Comparison of ENCODE assay signal across 31 cellular contexts in genomic region chr11:119209186-119209585, GRCh38. TPM values are rescaled to one million over a fixed set of nuclear protein-coding genes. Genes with fewer than 3 reads are reported as not detected.
DNase-seq lines count a peak whose midpoint lies in the region; ATAC-seq and TF ChIP-seq lines count a peak whose summit lies in the region.
"Had no signal": no experiment of that assay in that cellular context is flagged by ENCODE, and none has a peak within 500 bp of the region (broad histone marks: within the 10 kb centered on the region; RNA-seq: fewer than 3 reads in every experiment).

No MANE protein-coding gene starts in this region.

- peaks cover 18 to 28% of the 10 kb centered on the region in 2 donors for H3K4me1 Mint-ChIP-seq in natural killer cell
- peaks cover 23% of the 10 kb centered on the region in 2 donors for H3K4me1 Mint-ChIP-seq in natural killer cell treated with Interleukin-12 subunit alpha and Interleukin-12 subunit beta and Interleukin-15 and Interleukin-18, amount 100 ng/mL, for 72 hours (ENCODE audit: low read depth in 2 of 2)
- H3K4me1 Mint-ChIP-seq in activated T-helper 1 cell treated with anti-CD3 and anti-CD28 coated beads, Interleukin-12 subunit alpha, Interleukin-12 subunit beta, Interleukin-2, Interleukin-4 antibody, amounts not matched to agents 30 ng/mL and 10 ng/mL and 1 ng/mL, durations not matched to agents 14 hours and 24 hours and 36 hours (ENCODE audit: low read depth): peaks cover 33% of the 10 kb centered on the region

- in situ Hi-C loops in GM13976 (cut with MboI; ENCODE audit: low sequenced_read_pairs, unreplicated experiment): no loop called here

- intact Hi-C loops in natural killer cell (cut with micrococcal nuclease): loop anchor here (5.0 kb wide), 3 partner anchors 73 to 192 kb away; partner anchors contain the start of genes RPS25 and TRAPPC4
- intact Hi-C loops in activated T-helper 1 cell treated with anti-CD3 and anti-CD28 coated beads, Interleukin-12 subunit alpha, Interleukin-12 subunit beta, Interleukin-2, Interleukin-4 antibody, amounts not matched to agents 30 ng/mL and 10 ng/mL and 1 ng/mL, durations not matched to agents 14 hours and 24 hours and 36 hours (cut with micrococcal nuclease): loop anchor here (5.0 kb wide), 2 partner anchors 192 to 212 kb away; partner anchors contain the start of genes CENATAC, RPS25 and TRAPPC4

- no peaks in the 10 kb centered on the region for H3K36me3 Mint-ChIP-seq in natural killer cell
- no peaks in the 10 kb centered on the region for H3K36me3 Mint-ChIP-seq in natural killer cell treated with Interleukin-12 subunit alpha and Interleukin-12 subunit beta and Interleukin-15 and Interleukin-18, amount 100 ng/mL, for 72 hours
- H3K36me3 Mint-ChIP-seq in activated T-helper 1 cell treated with anti-CD3 and anti-CD28 coated beads, Interleukin-12 subunit alpha, Interleukin-12 subunit beta, Interleukin-2, Interleukin-4 antibody, amounts not matched to agents 30 ng/mL and 10 ng/mL and 1 ng/mL, durations not matched to agents 14 hours and 24 hours and 36 hours (ENCODE audit: low read depth): no peaks in the 10 kb centered on the region

- DNase-seq in natural killer cell (no peak), mesenteric fat pad (ENCODE audit: low spot score) (peak; percentile 64), GM13976 (ENCODE audit: low spot score) (no peak), GOT3 (lab: John Stamatoyannopoulos, UW) (no peak), GF-D8 (lab: John Stamatoyannopoulos, UW) (no peak)
- DNase-seq in natural killer cell treated with Interleukin-12 subunit alpha and Interleukin-12 subunit beta and Interleukin-15 and Interleukin-18, amount 100 ng/mL, for 72 hours (ENCODE audit: low spot score): no peak
- DNase-seq in activated T-helper 1 cell treated with anti-CD3 and anti-CD28 coated beads, Interleukin-12 subunit alpha, Interleukin-12 subunit beta, Interleukin-2, Interleukin-4 antibody, amounts not matched to agents 30 ng/mL and 10 ng/mL and 1 ng/mL, durations not matched to agents 14 hours and 24 hours and 36 hours (ENCODE audit: low spot score): no peak
- DNase-seq: activated CD4-positive, alpha-beta memory T cell treated with anti-CD3 and anti-CD28 coated beads, Interleukin-2, amount 10 ng/mL, durations not matched to agents 7 days and 5 days; activated CD8-positive, alpha-beta memory T cell treated with anti-CD3 and anti-CD28 coated beads, Interleukin-2, amount 50 U/mL, for 4 hours; BE2C; DMS 273 treated with DMSO at 0.1 percent for 48 hours; effector CD8-positive, alpha-beta T cell; H9; hippocampal formation; Karpas-422; left cardiac atrium; NCI-H1436; NCI-H2081; NCI-H2227 treated with DMSO at 0.1 percent for 48 hours; NCI-H69; nucleus accumbens; PC-9; SIG-M5; stimulated activated CD4-positive, alpha-beta T cell treated with anti-CD3 and anti-CD28 coated beads, Interleukin-4, amount 100 ng/mL, for 24 hours; SW 1271 had no signal

- TF ChIP-seq CTCF in natural killer cell (IDR thresholded peaks at IDR 0.05) (no peak), GM13976 (IDR thresholded peaks at IDR 0.05; ENCODE audit: borderline replicate concordance, control extremely low read depth, extremely low read depth, insufficient read depth, missing control alignments) (no peak)

- H3K27ac Mint-ChIP-seq in natural killer cell: no peak overlapping the region
- H3K27ac Mint-ChIP-seq in natural killer cell treated with Interleukin-12 subunit alpha and Interleukin-12 subunit beta and Interleukin-15 and Interleukin-18, amount 100 ng/mL, for 72 hours: no peak overlapping the region
- no peak overlapping the region for H3K27ac Mint-ChIP-seq in activated T-helper 1 cell treated with anti-CD3 and anti-CD28 coated beads, Interleukin-12 subunit alpha, Interleukin-12 subunit beta, Interleukin-2, Interleukin-4 antibody, amounts not matched to agents 30 ng/mL and 10 ng/mL and 1 ng/mL, durations not matched to agents 14 hours and 24 hours and 36 hours
- H3K27ac Mint-ChIP-seq: activated CD4-positive, alpha-beta memory T cell treated with anti-CD3 and anti-CD28 coated beads, Interleukin-2, amount 10 ng/mL, durations not matched to agents 7 days and 5 days; activated T-helper 2 cell treated with anti-CD3 and anti-CD28 coated beads, Interferon-gamma antibody, Interleukin-2, Interleukin-4, amounts not matched to agents 10 μg/mL and 5 μg/mL and 100 μg/mL, durations not matched to agents 14 hours and 24 hours and 36 hours had no signal

- H3K9me3 Mint-ChIP-seq in natural killer cell: no peaks in the 10 kb centered on the region
- no peaks in the 10 kb centered on the region for H3K9me3 Mint-ChIP-seq in natural killer cell treated with Interleukin-12 subunit alpha and Interleukin-12 subunit beta and Interleukin-15 and Interleukin-18, amount 100 ng/mL, for 72 hours
- H3K9me3 Mint-ChIP-seq in activated T-helper 1 cell treated with anti-CD3 and anti-CD28 coated beads, Interleukin-12 subunit alpha, Interleukin-12 subunit beta, Interleukin-2, Interleukin-4 antibody, amounts not matched to agents 30 ng/mL and 10 ng/mL and 1 ng/mL, durations not matched to agents 14 hours and 24 hours and 36 hours: no peaks in the 10 kb centered on the region
- H3K9me3 Mint-ChIP-seq: activated CD4-positive, alpha-beta memory T cell treated with anti-CD3 and anti-CD28 coated beads, Interleukin-2, amount 10 ng/mL, durations not matched to agents 7 days and 5 days; activated naive CD4-positive, alpha-beta T cell treated with anti-CD3 and anti-CD28 coated beads, Interleukin-2, amount 50 U/mL, for 72 hours; activated T-helper 2 cell treated with anti-CD3 and anti-CD28 coated beads, Interferon-gamma antibody, Interleukin-2, Interleukin-4, amounts not matched to agents 10 μg/mL and 5 μg/mL and 100 μg/mL, durations not matched to agents 14 hours and 24 hours and 36 hours had no signal

- H3K27me3 Mint-ChIP-seq in natural killer cell (ENCODE audit: low read depth in 2 of 2): no peaks in the 10 kb centered on the region
- H3K27me3 Mint-ChIP-seq in natural killer cell treated with Interleukin-12 subunit alpha and Interleukin-12 subunit beta and Interleukin-15 and Interleukin-18, amount 100 ng/mL, for 72 hours: no peaks in the 10 kb centered on the region
- H3K27me3 Mint-ChIP-seq in activated T-helper 1 cell treated with anti-CD3 and anti-CD28 coated beads, Interleukin-12 subunit alpha, Interleukin-12 subunit beta, Interleukin-2, Interleukin-4 antibody, amounts not matched to agents 30 ng/mL and 10 ng/mL and 1 ng/mL, durations not matched to agents 14 hours and 24 hours and 36 hours (ENCODE audit: insufficient read depth): no peaks in the 10 kb centered on the region
- H3K27me3 Mint-ChIP-seq: activated CD4-positive, alpha-beta memory T cell treated with anti-CD3 and anti-CD28 coated beads, Interleukin-2, amount 10 ng/mL, durations not matched to agents 7 days and 5 days had no signal

- H3K4me3 Mint-ChIP-seq in natural killer cell: peak overlapping the region; percentile 4
- H3K4me3 Mint-ChIP-seq in natural killer cell treated with Interleukin-12 subunit alpha and Interleukin-12 subunit beta and Interleukin-15 and Interleukin-18, amount 100 ng/mL, for 72 hours: no peak overlapping the region
- peak overlapping the region; percentile 27 for H3K4me3 Mint-ChIP-seq in activated T-helper 1 cell treated with anti-CD3 and anti-CD28 coated beads, Interleukin-12 subunit alpha, Interleukin-12 subunit beta, Interleukin-2, Interleukin-4 antibody, amounts not matched to agents 30 ng/mL and 10 ng/mL and 1 ng/mL, durations not matched to agents 14 hours and 24 hours and 36 hours
- H3K4me3 Mint-ChIP-seq: activated CD4-positive, alpha-beta memory T cell treated with anti-CD3 and anti-CD28 coated beads, Interleukin-2, amount 10 ng/mL, durations not matched to agents 7 days and 5 days had no signal

- ATAC-seq in natural killer cell: no peak
- ATAC-seq in natural killer cell treated with Interleukin-12 subunit alpha and Interleukin-12 subunit beta and Interleukin-15 and Interleukin-18, amount 100 ng/mL, for 72 hours: no peak
- ATAC-seq: activated naive CD4-positive, alpha-beta T cell treated with anti-CD3 and anti-CD28 coated beads, Interleukin-2, amount 50 U/mL, for 72 hours; left cardiac atrium; sciatic nerve had no signal

RNA-seq across cellular contexts. Expression of gene CBL, which starts 3.0 kb away (rescaled TPM):
- total RNA-seq in natural killer cell (10 to 100 TPM; 29.0 to 32.5 (median 30.1) TPM), mesenteric fat pad (30.4 TPM)
- 10 to 100 TPM; 29.1 to 50.5 TPM for total RNA-seq in natural killer cell treated with Interleukin-12 subunit alpha and Interleukin-12 subunit beta and Interleukin-15 and Interleukin-18, amount 100 ng/mL, for 72 hours
- total RNA-seq in activated T-helper 1 cell treated with anti-CD3 and anti-CD28 coated beads, Interleukin-12 subunit alpha, Interleukin-12 subunit beta, Interleukin-2, Interleukin-4 antibody, amounts not matched to agents 30 ng/mL and 10 ng/mL and 1 ng/mL, durations not matched to agents 14 hours and 24 hours and 36 hours: 38.1 and 39.9 TPM in 2 replicates

RNA-seq across cellular contexts. Expression of gene NHERF4, which starts 23.9 kb away (rescaled TPM):
- total RNA-seq in natural killer cell: under 1 TPM; 0.33 to 0.48 (median 0.40) TPM
- total RNA-seq in natural killer cell treated with Interleukin-12 subunit alpha and Interleukin-12 subunit beta and Interleukin-15 and Interleukin-18, amount 100 ng/mL, for 72 hours: under 1 TPM in 1 of 2 donors, not detected in 1; 0.64 TPM
- 0.56 TPM in 1 of 2 replicates, not detected in the other for total RNA-seq in activated T-helper 1 cell treated with anti-CD3 and anti-CD28 coated beads, Interleukin-12 subunit alpha, Interleukin-12 subunit beta, Interleukin-2, Interleukin-4 antibody, amounts not matched to agents 30 ng/mL and 10 ng/mL and 1 ng/mL, durations not matched to agents 14 hours and 24 hours and 36 hours
- not detected for total RNA-seq in mesenteric fat pad
- total RNA-seq: ascending aorta, lung microvascular endothelial cell, PC-9, prostate gland had no signal

RNA-seq across cellular contexts. Expression of gene NLRX1, which starts 40.7 kb away (rescaled TPM):
- total RNA-seq in natural killer cell (10 to 100 TPM; 12.4 to 16.4 (median 13.8) TPM), mesenteric fat pad (16.3 TPM)
- total RNA-seq in natural killer cell treated with Interleukin-12 subunit alpha and Interleukin-12 subunit beta and Interleukin-15 and Interleukin-18, amount 100 ng/mL, for 72 hours: 10 to 100 TPM; 13.0 to 14.1 TPM
- 24.1 and 29.5 TPM in 2 replicates for total RNA-seq in activated T-helper 1 cell treated with anti-CD3 and anti-CD28 coated beads, Interleukin-12 subunit alpha, Interleukin-12 subunit beta, Interleukin-2, Interleukin-4 antibody, amounts not matched to agents 30 ng/mL and 10 ng/mL and 1 ng/mL, durations not matched to agents 14 hours and 24 hours and 36 hours
